ENCODE assay signal across 1 cellular context in the genomic region with DNA sequence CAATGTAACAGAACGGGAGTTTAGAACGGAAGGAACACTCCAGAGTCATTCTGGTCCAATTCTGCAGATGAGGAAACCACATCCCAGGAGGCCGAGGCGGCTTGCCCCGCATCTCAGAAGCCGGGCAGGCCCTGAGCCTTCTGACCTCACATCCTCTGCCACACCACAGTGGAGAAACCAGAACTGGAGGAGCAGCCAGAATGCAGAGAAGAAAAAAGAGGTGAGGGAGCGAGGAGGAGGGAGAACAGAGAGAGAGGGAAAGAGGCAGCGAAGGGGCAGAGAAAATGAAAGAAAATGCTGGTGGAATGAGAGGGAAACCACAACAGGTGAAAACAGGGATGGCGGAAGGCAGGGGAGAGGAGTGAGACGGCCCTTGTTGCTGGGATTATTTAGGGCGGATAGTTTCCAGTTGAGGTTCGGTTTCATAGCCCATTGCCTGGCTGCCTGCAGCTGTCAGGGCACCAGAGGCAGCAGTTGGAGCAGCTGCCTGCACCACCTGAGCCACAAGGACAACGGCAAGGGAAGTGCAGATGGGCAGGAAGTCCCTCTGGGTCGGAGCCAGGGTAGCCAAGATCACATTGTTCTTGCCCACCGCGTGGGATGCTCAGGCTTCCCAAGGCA.
TF ChIP-seq lines count a peak whose summit lies in the region.

A gene (plus strand): TSS at position 77 of the 621 bp plus-strand sequence.

TF ChIP-seq in GM12878, 131 proteins besides CTCF, POLR2A, EP300 and RAD21 (continued from another document):
- TF ChIP-seq TCF3 (IDR thresholded peaks at IDR 0.05; ENCODE audit: borderline replicate concordance, insufficient read depth, low read depth, low read length) (peak; percentile 80; the same call in 1 of the 2 replicates), BACH1 (IDR thresholded peaks at IDR 0.05; ENCODE audit: borderline replicate concordance) (no peak), WRNIP1 (IDR thresholded peaks at IDR 0.05; ENCODE audit: borderline replicate concordance, low read depth, low read length) (no peak), RFX5 (IDR thresholded peaks at IDR 0.05; ENCODE audit: low read depth, low read length) (no peak), BHLHE40 (IDR thresholded peaks at IDR 0.05; ENCODE audit: borderline replicate concordance in 1 of 2, low read depth in 2 of 2, low read length in 1 of 2) (no peak), YY1 (IDR thresholded peaks at IDR 0.05; ENCODE audit: low read depth, low read length) (no peak), HDAC2 (IDR thresholded peaks at IDR 0.05) (no peak), IKZF1 (conservative IDR thresholded peaks at IDR 0.05) (peak; percentile 53), LARP7 (IDR thresholded peaks at IDR 0.05) (0 out of 2 replicates have a peak, but pooled peaks have one; percentile 21), TBL1XR1 (IDR thresholded peaks at IDR 0.05; ENCODE audit: low read depth, low read length) (no peak), NBN (IDR thresholded peaks at IDR 0.05) (peak; percentile 40; the same call in 1 of the 2 replicates), CBFB (IDR thresholded peaks at IDR 0.05; ENCODE audit: low read depth) (no peak; the same call in 1 of the 2 replicates), POU2F2 (IDR thresholded peaks at IDR 0.05; ENCODE audit: borderline replicate concordance, low read depth, low read length) (0 out of 3 replicates have a peak, but pooled peaks have one; percentile 19), PAX8 (IDR thresholded peaks at IDR 0.05) (no peak), MEF2A (IDR thresholded peaks at IDR 0.05; ENCODE audit: insufficient read depth, low read depth, low read length) (no peak), EED (IDR thresholded peaks at IDR 0.05; ENCODE audit: low read depth) (peak; percentile 88), MTA2 (IDR thresholded peaks at IDR 0.05; ENCODE audit: low read depth) (peak; percentile 36; the same call in 1 of the 2 replicates), NFYA (IDR thresholded peaks at IDR 0.05; ENCODE audit: borderline replicate concordance, low read depth, low read length) (no peak), BRCA1 (IDR thresholded peaks at IDR 0.05; ENCODE audit: low read depth, low read length) (no peak)
- TF ChIP-seq, protein P1, sequence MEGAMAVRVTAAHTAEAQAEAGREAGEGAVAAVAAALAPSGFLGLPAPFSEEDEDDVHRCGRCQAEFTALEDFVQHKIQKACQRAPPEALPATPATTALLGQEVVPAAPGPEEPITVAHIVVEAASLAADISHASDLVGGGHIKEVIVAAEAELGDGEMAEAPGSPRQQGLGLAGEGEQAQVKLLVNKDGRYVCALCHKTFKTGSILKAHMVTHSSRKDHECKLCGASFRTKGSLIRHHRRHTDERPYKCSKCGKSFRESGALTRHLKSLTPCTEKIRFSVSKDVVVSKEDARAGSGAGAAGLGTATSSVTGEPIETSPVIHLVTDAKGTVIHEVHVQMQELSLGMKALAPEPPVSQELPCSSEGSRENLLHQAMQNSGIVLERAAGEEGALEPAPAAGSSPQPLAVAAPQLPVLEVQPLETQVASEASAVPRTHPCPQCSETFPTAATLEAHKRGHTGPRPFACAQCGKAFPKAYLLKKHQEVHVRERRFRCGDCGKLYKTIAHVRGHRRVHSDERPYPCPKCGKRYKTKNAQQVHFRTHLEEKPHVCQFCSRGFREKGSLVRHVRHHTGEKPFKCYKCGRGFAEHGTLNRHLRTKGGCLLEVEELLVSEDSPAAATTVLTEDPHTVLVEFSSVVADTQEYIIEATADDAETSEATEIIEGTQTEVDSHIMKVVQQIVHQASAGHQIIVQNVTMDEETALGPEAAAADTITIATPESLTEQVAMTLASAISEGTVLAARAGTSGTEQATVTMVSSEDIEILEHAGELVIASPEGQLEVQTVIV (IDR thresholded peaks at IDR 0.05; ENCODE audit: borderline replicate concordance, partially characterized antibody): no peak
- TF ChIP-seq, protein P2, sequence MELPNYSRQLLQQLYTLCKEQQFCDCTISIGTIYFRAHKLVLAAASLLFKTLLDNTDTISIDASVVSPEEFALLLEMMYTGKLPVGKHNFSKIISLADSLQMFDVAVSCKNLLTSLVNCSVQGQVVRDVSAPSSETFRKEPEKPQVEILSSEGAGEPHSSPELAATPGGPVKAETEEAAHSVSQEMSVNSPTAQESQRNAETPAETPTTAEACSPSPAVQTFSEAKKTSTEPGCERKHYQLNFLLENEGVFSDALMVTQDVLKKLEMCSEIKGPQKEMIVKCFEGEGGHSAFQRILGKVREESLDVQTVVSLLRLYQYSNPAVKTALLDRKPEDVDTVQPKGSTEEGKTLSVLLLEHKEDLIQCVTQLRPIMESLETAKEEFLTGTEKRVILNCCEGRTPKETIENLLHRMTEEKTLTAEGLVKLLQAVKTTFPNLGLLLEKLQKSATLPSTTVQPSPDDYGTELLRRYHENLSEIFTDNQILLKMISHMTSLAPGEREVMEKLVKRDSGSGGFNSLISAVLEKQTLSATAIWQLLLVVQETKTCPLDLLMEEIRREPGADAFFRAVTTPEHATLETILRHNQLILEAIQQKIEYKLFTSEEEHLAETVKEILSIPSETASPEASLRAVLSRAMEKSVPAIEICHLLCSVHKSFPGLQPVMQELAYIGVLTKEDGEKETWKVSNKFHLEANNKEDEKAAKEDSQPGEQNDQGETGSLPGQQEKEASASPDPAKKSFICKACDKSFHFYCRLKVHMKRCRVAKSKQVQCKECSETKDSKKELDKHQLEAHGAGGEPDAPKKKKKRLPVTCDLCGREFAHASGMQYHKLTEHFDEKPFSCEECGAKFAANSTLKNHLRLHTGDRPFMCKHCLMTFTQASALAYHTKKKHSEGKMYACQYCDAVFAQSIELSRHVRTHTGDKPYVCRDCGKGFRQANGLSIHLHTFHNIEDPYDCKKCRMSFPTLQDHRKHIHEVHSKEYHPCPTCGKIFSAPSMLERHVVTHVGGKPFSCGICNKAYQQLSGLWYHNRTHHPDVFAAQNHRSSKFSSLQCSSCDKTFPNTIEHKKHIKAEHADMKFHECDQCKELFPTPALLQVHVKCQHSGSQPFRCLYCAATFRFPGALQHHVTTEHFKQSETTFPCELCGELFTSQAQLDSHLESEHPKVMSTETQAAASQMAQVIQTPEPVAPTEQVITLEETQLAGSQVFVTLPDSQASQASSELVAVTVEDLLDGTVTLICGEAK (IDR thresholded peaks at IDR 0.05; ENCODE audit: borderline replicate concordance): no peak
- TF ChIP-seq, protein P3, sequence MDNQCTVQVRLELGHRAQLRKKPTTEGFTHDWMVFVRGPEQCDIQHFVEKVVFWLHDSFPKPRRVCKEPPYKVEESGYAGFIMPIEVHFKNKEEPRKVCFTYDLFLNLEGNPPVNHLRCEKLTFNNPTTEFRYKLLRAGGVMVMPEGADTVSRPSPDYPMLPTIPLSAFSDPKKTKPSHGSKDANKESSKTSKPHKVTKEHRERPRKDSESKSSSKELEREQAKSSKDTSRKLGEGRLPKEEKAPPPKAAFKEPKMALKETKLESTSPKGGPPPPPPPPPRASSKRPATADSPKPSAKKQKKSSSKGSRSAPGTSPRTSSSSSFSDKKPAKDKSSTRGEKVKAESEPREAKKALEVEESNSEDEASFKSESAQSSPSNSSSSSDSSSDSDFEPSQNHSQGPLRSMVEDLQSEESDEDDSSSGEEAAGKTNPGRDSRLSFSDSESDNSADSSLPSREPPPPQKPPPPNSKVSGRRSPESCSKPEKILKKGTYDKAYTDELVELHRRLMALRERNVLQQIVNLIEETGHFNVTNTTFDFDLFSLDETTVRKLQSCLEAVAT (IDR thresholded peaks at IDR 0.05): peak; percentile 45; the same call in 1 of the 2 replicates
- TF ChIP-seq, protein P4, sequence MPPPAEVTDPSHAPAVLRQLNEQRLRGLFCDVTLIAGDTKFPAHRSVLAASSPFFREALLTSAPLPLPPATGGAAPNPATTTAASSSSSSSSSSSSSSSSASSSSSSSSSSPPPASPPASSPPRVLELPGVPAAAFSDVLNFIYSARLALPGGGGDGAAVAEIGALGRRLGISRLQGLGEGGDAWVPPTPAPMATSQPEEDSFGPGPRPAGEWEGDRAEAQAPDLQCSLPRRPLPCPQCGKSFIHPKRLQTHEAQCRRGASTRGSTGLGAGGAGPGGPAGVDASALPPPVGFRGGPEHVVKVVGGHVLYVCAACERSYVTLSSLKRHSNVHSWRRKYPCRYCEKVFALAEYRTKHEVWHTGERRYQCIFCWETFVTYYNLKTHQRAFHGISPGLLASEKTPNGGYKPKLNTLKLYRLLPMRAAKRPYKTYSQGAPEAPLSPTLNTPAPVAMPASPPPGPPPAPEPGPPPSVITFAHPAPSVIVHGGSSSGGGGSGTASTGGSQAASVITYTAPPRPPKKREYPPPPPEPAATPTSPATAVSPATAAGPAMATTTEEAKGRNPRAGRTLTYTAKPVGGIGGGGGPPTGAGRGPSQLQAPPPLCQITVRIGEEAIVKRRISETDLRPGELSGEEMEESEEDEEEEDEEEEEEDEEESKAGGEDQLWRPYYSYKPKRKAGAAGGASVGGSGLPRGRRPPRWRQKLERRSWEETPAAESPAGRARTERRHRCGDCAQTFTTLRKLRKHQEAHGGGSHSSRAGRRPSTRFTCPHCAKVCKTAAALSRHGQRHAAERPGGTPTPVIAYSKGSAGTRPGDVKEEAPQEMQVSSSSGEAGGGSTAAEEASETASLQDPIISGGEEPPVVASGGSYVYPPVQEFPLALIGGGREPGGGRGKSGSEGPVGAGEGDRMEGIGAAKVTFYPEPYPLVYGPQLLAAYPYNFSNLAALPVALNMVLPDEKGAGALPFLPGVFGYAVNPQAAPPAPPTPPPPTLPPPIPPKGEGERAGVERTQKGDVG (CRISPR knock-in tag; IDR thresholded peaks at IDR 0.05): no peak
- TF ChIP-seq, protein P5, sequence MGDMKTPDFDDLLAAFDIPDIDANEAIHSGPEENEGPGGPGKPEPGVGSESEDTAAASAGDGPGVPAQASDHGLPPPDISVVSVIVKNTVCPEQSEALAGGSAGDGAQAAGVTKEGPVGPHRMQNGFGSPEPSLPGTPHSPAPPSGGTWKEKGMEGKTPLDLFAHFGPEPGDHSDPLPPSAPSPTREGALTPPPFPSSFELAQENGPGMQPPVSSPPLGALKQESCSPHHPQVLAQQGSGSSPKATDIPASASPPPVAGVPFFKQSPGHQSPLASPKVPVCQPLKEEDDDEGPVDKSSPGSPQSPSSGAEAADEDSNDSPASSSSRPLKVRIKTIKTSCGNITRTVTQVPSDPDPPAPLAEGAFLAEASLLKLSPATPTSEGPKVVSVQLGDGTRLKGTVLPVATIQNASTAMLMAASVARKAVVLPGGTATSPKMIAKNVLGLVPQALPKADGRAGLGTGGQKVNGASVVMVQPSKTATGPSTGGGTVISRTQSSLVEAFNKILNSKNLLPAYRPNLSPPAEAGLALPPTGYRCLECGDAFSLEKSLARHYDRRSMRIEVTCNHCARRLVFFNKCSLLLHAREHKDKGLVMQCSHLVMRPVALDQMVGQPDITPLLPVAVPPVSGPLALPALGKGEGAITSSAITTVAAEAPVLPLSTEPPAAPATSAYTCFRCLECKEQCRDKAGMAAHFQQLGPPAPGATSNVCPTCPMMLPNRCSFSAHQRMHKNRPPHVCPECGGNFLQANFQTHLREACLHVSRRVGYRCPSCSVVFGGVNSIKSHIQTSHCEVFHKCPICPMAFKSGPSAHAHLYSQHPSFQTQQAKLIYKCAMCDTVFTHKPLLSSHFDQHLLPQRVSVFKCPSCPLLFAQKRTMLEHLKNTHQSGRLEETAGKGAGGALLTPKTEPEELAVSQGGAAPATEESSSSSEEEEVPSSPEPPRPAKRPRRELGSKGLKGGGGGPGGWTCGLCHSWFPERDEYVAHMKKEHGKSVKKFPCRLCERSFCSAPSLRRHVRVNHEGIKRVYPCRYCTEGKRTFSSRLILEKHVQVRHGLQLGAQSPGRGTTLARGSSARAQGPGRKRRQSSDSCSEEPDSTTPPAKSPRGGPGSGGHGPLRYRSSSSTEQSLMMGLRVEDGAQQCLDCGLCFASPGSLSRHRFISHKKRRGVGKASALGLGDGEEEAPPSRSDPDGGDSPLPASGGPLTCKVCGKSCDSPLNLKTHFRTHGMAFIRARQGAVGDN (IDR thresholded peaks at IDR 0.05): peak; percentile 33; the same call in 1 of the 2 replicates
- TF ChIP-seq, protein P6, sequence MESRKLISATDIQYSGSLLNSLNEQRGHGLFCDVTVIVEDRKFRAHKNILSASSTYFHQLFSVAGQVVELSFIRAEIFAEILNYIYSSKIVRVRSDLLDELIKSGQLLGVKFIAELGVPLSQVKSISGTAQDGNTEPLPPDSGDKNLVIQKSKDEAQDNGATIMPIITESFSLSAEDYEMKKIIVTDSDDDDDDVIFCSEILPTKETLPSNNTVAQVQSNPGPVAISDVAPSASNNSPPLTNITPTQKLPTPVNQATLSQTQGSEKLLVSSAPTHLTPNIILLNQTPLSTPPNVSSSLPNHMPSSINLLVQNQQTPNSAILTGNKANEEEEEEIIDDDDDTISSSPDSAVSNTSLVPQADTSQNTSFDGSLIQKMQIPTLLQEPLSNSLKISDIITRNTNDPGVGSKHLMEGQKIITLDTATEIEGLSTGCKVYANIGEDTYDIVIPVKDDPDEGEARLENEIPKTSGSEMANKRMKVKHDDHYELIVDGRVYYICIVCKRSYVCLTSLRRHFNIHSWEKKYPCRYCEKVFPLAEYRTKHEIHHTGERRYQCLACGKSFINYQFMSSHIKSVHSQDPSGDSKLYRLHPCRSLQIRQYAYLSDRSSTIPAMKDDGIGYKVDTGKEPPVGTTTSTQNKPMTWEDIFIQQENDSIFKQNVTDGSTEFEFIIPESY (IDR thresholded peaks at IDR 0.05): no peak
